Comparison of ENCODE assay signal across 8 cellular contexts in the genomic region with DNA sequence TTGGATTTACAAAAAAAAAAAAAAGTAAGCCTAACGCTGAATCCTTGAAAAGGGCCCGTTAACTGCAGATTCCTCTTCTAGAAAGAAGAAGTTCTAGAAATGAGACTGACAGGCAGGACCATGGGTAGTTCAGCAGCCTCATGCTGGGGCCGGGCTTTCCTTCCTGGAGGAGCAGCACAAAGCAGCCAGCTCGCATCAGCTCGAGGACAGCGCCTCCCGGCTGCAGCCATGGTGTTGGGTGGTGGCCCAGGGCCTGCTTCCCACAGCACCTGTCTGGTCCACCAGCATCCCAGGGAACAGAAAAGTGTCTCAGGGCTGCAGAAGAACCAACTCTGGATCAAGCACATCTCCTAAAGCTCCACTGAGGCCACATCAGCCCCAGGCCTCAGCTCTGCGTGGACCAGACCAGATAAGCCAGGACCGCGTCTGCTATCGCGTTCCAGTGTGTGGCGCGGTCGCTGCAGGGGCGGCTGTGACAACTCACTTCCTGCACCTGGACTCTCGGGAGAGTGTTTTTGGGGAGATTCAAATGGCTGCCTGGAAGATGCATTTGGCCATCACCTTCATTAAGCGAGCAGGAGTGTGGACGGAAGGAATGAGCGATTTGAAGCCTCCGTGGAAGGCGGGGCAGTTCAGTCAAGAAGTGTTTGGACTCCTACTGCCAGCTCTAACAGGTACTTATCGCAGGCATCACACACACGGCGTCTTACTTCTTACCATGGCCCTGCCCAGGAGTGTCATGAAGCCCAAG. TPM values are rescaled to one million over a fixed set of nuclear protein-coding genes. Genes with fewer than 3 reads are reported as not detected.
DNase-seq lines count a peak whose midpoint lies in the region; ATAC-seq and TF ChIP-seq lines count a peak whose summit lies in the region.

No MANE protein-coding gene starts in this region.

- peak overlapping the region; percentile 100 for H3K27ac ChIP-seq in cardiac muscle cell

- peak overlapping the region; percentile 100 for H3K27ac Mint-ChIP-seq in activated CD4-positive, alpha-beta memory T cell treated with anti-CD3 and anti-CD28 coated beads, Interleukin-2, amount 10 ng/mL, durations not matched to agents 7 days and 5 days

- H3K27me3 ChIP-seq in cardiac muscle cell = no peaks in the 10 kb centered on the region

- CTCF ChIA-PET in activated CD4-positive, alpha-beta memory T cell treated with anti-CD3 and anti-CD28 coated beads, Interleukin-2, amount 10 ng/mL, durations not matched to agents 7 days and 5 days (lab: Charles Lee) = interaction anchor here (0.8 to 4.5 kb wide), 15 partner anchors 9 to 152 kb away, joined by 3 to 27 read pairs (median 7); a partner anchor contains a TSS

- H3K9me3 ChIP-seq in cardiac muscle cell (ENCODE audit: low read depth) = no peaks in the 10 kb centered on the region

- POLR2A ChIA-PET in activated CD4-positive, alpha-beta memory T cell treated with anti-CD3 and anti-CD28 coated beads, Interleukin-2, amount 10 ng/mL, durations not matched to agents 7 days and 5 days (lab: Charles Lee) = interaction anchor here (0.7 to 16.7 kb wide), 17 partner anchors 10 to 174 kb away, joined by 3 to 355 read pairs (median 4); a partner anchor contains a TSS

- peaks cover 98% of the 10 kb centered on the region for H3K36me3 Mint-ChIP-seq in activated CD4-positive, alpha-beta memory T cell treated with anti-CD3 and anti-CD28 coated beads, Interleukin-2, amount 10 ng/mL, durations not matched to agents 7 days and 5 days (ENCODE audit: low read depth)

- no peaks in the 10 kb centered on the region for H3K27me3 Mint-ChIP-seq in activated CD4-positive, alpha-beta memory T cell treated with anti-CD3 and anti-CD28 coated beads, Interleukin-2, amount 10 ng/mL, durations not matched to agents 7 days and 5 days

- peaks cover 50% of the 10 kb centered on the region for H3K4me1 ChIP-seq in cardiac muscle cell (ENCODE audit: low read depth)

- no peak for ATAC-seq in HG03354 (IDR thresholded peaks at IDR 0.05; ENCODE audit: poor library complexity, severe bottlenecking, unreplicated experiment)

- DNase-seq in SIG-M5 treated with dmso at 0.1 percent for 504 hours (lab: John Stamatoyannopoulos, UW; ENCODE audit: unreplicated experiment) (peak; percentile 71), SIG-M5 (lab: John Stamatoyannopoulos, UW) (no peak), cardiac muscle cell (ENCODE audit: low read depth in 1 of 2, low spot score in 1 of 2) (no peak), KG1 (lab: John Stamatoyannopoulos, UW) (no peak), occipital lobe (lab: John Stamatoyannopoulos, UW) (no peak)
- peak; percentile 55 for DNase-seq in activated CD4-positive, alpha-beta memory T cell treated with anti-CD3 and anti-CD28 coated beads, Interleukin-2, amount 10 ng/mL, durations not matched to agents 7 days and 5 days
- peak; percentile 65 for DNase-seq in stimulated activated CD8-positive, alpha-beta memory T cell treated with anti-CD3 and anti-CD28 coated beads, Interleukin-4, amount 100 ng/mL, for 48 hours

- H3K9me3 Mint-ChIP-seq in activated CD4-positive, alpha-beta memory T cell treated with anti-CD3 and anti-CD28 coated beads, Interleukin-2, amount 10 ng/mL, durations not matched to agents 7 days and 5 days = no peaks in the 10 kb centered on the region

- peaks cover 23% of the 10 kb centered on the region for H3K36me3 ChIP-seq in cardiac muscle cell

- peak; percentile 2 for TF ChIP-seq CTCF in cardiac muscle cell (IDR thresholded peaks at IDR 0.05; ENCODE audit: low read depth, low read length)

- H3K4me3 ChIP-seq in cardiac muscle cell = no peak overlapping the region

- H3K4me3 Mint-ChIP-seq in activated CD4-positive, alpha-beta memory T cell treated with anti-CD3 and anti-CD28 coated beads, Interleukin-2, amount 10 ng/mL, durations not matched to agents 7 days and 5 days = peak overlapping the region; percentile 61

- peaks cover 97% of the 10 kb centered on the region for H3K4me1 Mint-ChIP-seq in activated CD4-positive, alpha-beta memory T cell treated with anti-CD3 and anti-CD28 coated beads, Interleukin-2, amount 10 ng/mL, durations not matched to agents 7 days and 5 days

RNA-seq across cellular contexts. Expression of a gene that starts 53.5 kb away (rescaled TPM):
- total RNA-seq in activated CD4-positive, alpha-beta memory T cell treated with anti-CD3 and anti-CD28 coated beads, Interleukin-2, amount 10 ng/mL, durations not matched to agents 7 days and 5 days = 100 to 1,000 TPM; 840 to 865 TPM
- total RNA-seq in cardiac muscle cell (131 and 174 TPM in 2 replicates), occipital lobe (34.6 TPM)
- 88.7 and 98.0 TPM in 2 replicates for polyA plus RNA-seq in cardiac muscle cell

Comparison
In these comparisons a context has a peak if more than half of its experiments do, and no peak if none do; other contexts are left out.
1. DNase-seq: peak in SIG-M5 treated with dmso at 0.1 percent for 504 hours (single experiment), activated CD4-positive, alpha-beta memory T cell treated with anti-CD3 and anti-CD28 coated beads, Interleukin-2, amount 10 ng/mL, durations not matched to agents 7 days and 5 days (single experiment) and stimulated activated CD8-positive, alpha-beta memory T cell treated with anti-CD3 and anti-CD28 coated beads, Interleukin-4, amount 100 ng/mL, for 48 hours (single experiment); none in SIG-M5 (single experiment), cardiac muscle cell (0 of 2), KG1 (single experiment) and occipital lobe (single experiment).